In genomic region chr11:95088946-95089619, GRCh38 we compare ENCODE assay signal across 8 cellular contexts. TPM values are rescaled to one million over a fixed set of nuclear protein-coding genes. Genes with fewer than 3 reads are reported as not detected.
DNase-seq lines count a peak whose midpoint lies in the region; ATAC-seq and TF ChIP-seq lines count a peak whose summit lies in the region.

No MANE protein-coding gene starts in this region.

- intact Hi-C loops in breast epithelium (cut with DNase I; ENCODE audit: low total_unique reads): no loop called here

- TF ChIP-seq CTCF in GM13977 (IDR thresholded peaks at IDR 0.05; ENCODE audit: extremely low read depth, insufficient read depth, missing control alignments) (no peak), MM.1S (IDR thresholded peaks at IDR 0.05; ENCODE audit: low read length) (no peak), breast epithelium (IDR thresholded peaks at IDR 0.05) (no peak)

- peak; percentile 68 for TF ChIP-seq POLR2A in breast epithelium (IDR thresholded peaks at IDR 0.05)

- DNase-seq in GM13977 (ENCODE audit: low spot score): peak; percentile 47
- DNase-seq in H7: no peak
- DNase-seq in MM.1S: peak; percentile 81
- DNase-seq in breast epithelium (ENCODE audit: low spot score in 2 of 2): peak in 1 of 2 donors; percentile 40
- no peak for DNase-seq in left lobe of liver (ENCODE audit: low spot score)
- no peak for DNase-seq in NCI-H446 (lab: John Stamatoyannopoulos, UW)
- DNase-seq in HuH-7 (ENCODE audit: low spot score): no peak

- H3K79me2 ChIP-seq in MM.1S (ENCODE audit: low read length): 0 out of 2 replicates have a peak, but pooled peaks cover 9% of the 10 kb centered on the region

- H3K4me1 ChIP-seq in MM.1S (ENCODE audit: low read length) (peaks cover 22% of the 10 kb centered on the region), breast epithelium (peaks cover 3 to 7% of the 10 kb centered on the region in 2 donors), subcutaneous abdominal adipose tissue (ENCODE audit: control insufficient read depth in 5 of 5, insufficient read depth in 5 of 5, low read length in 5 of 5) (peaks cover 0 to 29% (median 20%) of the 10 kb centered on the region in 5 donors)

- H3K27me3 ChIP-seq in H7 (ENCODE audit: control insufficient read depth, insufficient read depth, low read length) (peaks cover 32% of the 10 kb centered on the region), MM.1S (replicated peaks; ENCODE audit: insufficient read depth, low read length) (no peaks in the 10 kb centered on the region), breast epithelium (no peaks in the 10 kb centered on the region), subcutaneous abdominal adipose tissue (ENCODE audit: control insufficient read depth in 5 of 5, insufficient read depth in 4 of 5, low read length in 5 of 5) (no peaks in the 10 kb centered on the region)

- H3K4me3 ChIP-seq in H7 (ENCODE audit: insufficient read depth, low read depth, low read length) (peak overlapping the region; percentile 78), MM.1S (ENCODE audit: low read length) (peak overlapping the region; percentile 82), breast epithelium (peak overlapping the region; percentile 71 to 92 (median 82)), subcutaneous abdominal adipose tissue (ENCODE audit: low read depth in 1 of 5, low read length in 5 of 5) (peak overlapping the region; percentile 25 to 90 (median 83))

- peak overlapping the region; percentile 68 for H3K4me2 ChIP-seq in MM.1S (ENCODE audit: low read depth, low read length)

- H3K9me3 ChIP-seq in MM.1S (replicated peaks; ENCODE audit: insufficient read depth, low read length): no peaks in the 10 kb centered on the region
- no peaks in the 10 kb centered on the region for H3K9me3 ChIP-seq in breast epithelium
- no peaks in the 10 kb centered on the region for H3K9me3 ChIP-seq in subcutaneous abdominal adipose tissue (ENCODE audit: control insufficient read depth in 5 of 5, low read length in 5 of 5)

- ATAC-seq in left lobe of liver: peak; percentile 52

- H4K20me1 ChIP-seq in MM.1S (ENCODE audit: insufficient read depth, low read length): no peaks in the 10 kb centered on the region

- peak overlapping the region; percentile 94 for H3K27ac ChIP-seq in MM.1S (ENCODE audit: low read length)
- H3K27ac ChIP-seq in breast epithelium: peak overlapping the region; percentile 89 to 93
- H3K27ac ChIP-seq in subcutaneous abdominal adipose tissue (ENCODE audit: low read depth, low read length): peak overlapping the region; percentile 25

- H3K36me3 ChIP-seq in H7 (replicated peaks; ENCODE audit: control insufficient read depth, insufficient read depth, low read length): no peaks in the 10 kb centered on the region
- H3K36me3 ChIP-seq in MM.1S (replicated peaks; ENCODE audit: insufficient read depth, low read length): no peaks in the 10 kb centered on the region
- H3K36me3 ChIP-seq in breast epithelium: no peaks in the 10 kb centered on the region
- no peaks in the 10 kb centered on the region for H3K36me3 ChIP-seq in subcutaneous abdominal adipose tissue (ENCODE audit: control insufficient read depth in 5 of 5, insufficient read depth in 5 of 5, low read length in 5 of 5)

- peak overlapping the region; percentile 87 for H2AFZ ChIP-seq in MM.1S (ENCODE audit: low read length)

- in situ Hi-C loops in GM13977 (cut with MboI; ENCODE audit: low pct_unique_long_range_greater_than_20kb, low sequenced_read_pairs, unreplicated experiment): no loop called here

- H3K9ac ChIP-seq in MM.1S (ENCODE audit: low read length): peak overlapping the region; percentile 80
- peak overlapping the region in 1 of 5 donors; percentile 25 for H3K9ac ChIP-seq in subcutaneous abdominal adipose tissue (ENCODE audit: low read length in 5 of 5)

- H3K9me2 ChIP-seq in MM.1S (replicated peaks; ENCODE audit: insufficient read depth, low read length): no peaks in the 10 kb centered on the region

- peaks cover 15% of the 10 kb centered on the region for H3F3A ChIP-seq in MM.1S (ENCODE audit: insufficient read depth, low read length)

RNA-seq across cellular contexts. Expression of gene ENDOD1, which starts 0.6 kb away (rescaled TPM):
- 3.6 and 6.2 TPM in 2 replicates for total RNA-seq in H7 (2014; rRNA removed; shearing (Covaris generic))
- 10 to 100 TPM; 19.7 to 49.8 (median 48.7) TPM for total RNA-seq in breast epithelium
- total RNA-seq in left lobe of liver: 4.3 TPM

RNA-seq across cellular contexts. Expression of gene SRSF8, which starts 22.4 kb away (rescaled TPM):
- total RNA-seq in H7 (2014; rRNA removed; shearing (Covaris generic)): 11.6 and 15.2 TPM in 2 replicates
- total RNA-seq in breast epithelium (10 to 100 TPM; 35.4 to 52.4 (median 36.1) TPM), left lobe of liver (21.0 TPM)

RNA-seq across cellular contexts. Expression of gene KDM4F, which starts 39.9 kb away (rescaled TPM):
- not detected in 2 replicates for total RNA-seq in H7 (2014; rRNA removed; shearing (Covaris generic))
- total RNA-seq in breast epithelium (not detected), left lobe of liver (not detected)

Comparison
In these comparisons a context has a peak if more than half of its experiments do, and no peak if none do; other contexts are left out.
1. DNase-seq: peak in GM13977 (single experiment) and MM.1S (single experiment); none in H7 (single experiment), left lobe of liver (single experiment), NCI-H446 (0 of 2) and HuH-7 (single experiment).
2. H3K27ac ChIP-seq: peak in every context shown above with its lines; median percentile 94 in MM.1S; 91 in breast epithelium; 25 in subcutaneous abdominal adipose tissue.
3. Peak in every context shown above with its lines, with median percentiles within 50 percentile points of each other: H3K4me3 ChIP-seq.